Comparison of ENCODE assay signal across 4 cellular contexts in the genomic region with DNA sequence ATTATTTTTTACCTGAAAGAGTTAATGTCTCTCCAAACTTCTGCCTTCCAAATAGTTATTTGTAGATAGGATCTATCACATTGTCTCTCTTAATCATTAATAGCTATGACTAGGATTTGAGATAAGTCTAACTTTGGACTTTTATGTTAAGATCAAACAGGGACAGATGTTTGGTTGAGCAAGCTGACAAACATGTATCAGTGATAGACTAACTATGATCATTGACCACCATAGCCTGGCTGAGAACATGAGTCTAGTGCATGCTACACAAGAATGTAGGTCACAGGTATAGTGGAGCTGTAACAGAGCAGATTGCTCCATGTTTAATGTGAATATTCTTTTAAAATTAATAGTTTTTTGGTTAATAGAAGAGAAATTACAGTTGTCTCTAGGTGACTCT. TPM values are rescaled to one million over a fixed set of nuclear protein-coding genes. Genes with fewer than 3 reads are reported as not detected.
"Had no signal": no experiment of that assay in that cellular context is flagged by ENCODE, and none has a peak within 500 bp of the region (broad histone marks: within the 10 kb centered on the region; RNA-seq: fewer than 3 reads in every experiment).

No MANE protein-coding gene starts in this region.

RNA-seq across cellular contexts. Expression of gene SYT15B, which starts 52.0 kb away (rescaled TPM):
- total RNA-seq: HT-29, HT1080 had no signal
- polyA plus RNA-seq: IgD-negative memory B cell, K562 had no signal
